Comparison of ENCODE assay signal across 22 cellular contexts in the genomic region with DNA sequence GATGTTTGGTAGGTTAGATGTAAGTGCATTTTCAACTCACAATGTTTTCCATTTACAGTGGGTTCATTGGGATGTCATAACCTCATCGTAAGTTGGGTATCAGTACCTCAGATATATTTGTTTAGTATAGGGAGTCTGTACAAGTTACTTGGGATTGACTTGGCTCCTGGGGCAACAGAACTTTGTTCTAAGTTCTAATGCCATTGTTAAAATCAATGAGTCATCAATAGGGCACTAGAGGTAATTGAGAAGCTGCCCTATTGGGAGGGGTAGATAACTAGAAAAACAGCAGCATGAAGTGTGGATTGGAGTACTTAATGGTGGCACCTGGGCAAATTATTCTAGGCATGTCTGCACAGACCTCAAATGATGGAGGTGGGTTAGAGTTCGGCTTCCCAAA. TPM values are rescaled to one million over a fixed set of nuclear protein-coding genes. Genes with fewer than 3 reads are reported as not detected.
A peak's percentile ranks its signal among the peaks of the same experiment; 100 is the strongest.
DNase-seq lines count a peak whose midpoint lies in the region; ATAC-seq, FAIRE-seq and TF ChIP-seq lines count a peak whose summit lies in the region.
"Had no signal": no experiment of that assay in that cellular context is flagged by ENCODE, and none has a peak within 500 bp of the region (broad histone marks: within the 10 kb centered on the region; RNA-seq: fewer than 3 reads in every experiment).

No MANE protein-coding gene starts in this region.

- DNase-seq in A549 (ENCODE audit: low read depth in 1 of 2, low spot score in 1 of 2) (no peak), PC-3 (no peak), DMS53 (lab: John Stamatoyannopoulos, UW) (no peak), Kasumi-1 (lab: John Stamatoyannopoulos, UW) (no peak), medulla oblongata (ENCODE audit: extremely low spot score) (no peak)
- DNase-seq: ACHN; BE2C; C1 segment of cervical spinal cord; CD4-positive, alpha-beta memory T cell; CD4-positive, CD25-positive, alpha-beta regulatory T cell; CD8-positive, alpha-beta memory T cell; COR-L47; DMS79; DND-41; EL; GDM1 had no signal

- no peaks in the 10 kb centered on the region for H3K79me2 ChIP-seq in PC-3 (ENCODE audit: low read length)

- no peak for TF ChIP-seq EP300 in A549 (IDR thresholded peaks at IDR 0.05)

- CTCF ChIA-PET in A549 (lab: Yijun Ruan, JAX) (interaction anchor here (0.9 to 1.3 kb wide), 3 partner anchors 9 to 16 kb away, joined by 3 read pairs; no protein-coding TSS in a partner anchor), PC-3 (lab: Charles Lee) (no interaction called here)

- intact Hi-C loops in PC-3 (cut with micrococcal nuclease), result loop anchor here (5.0 kb wide), 1 partner anchor 100 kb away; no protein-coding TSS in a partner anchor

- no peak for TF ChIP-seq POLR2A in A549 (IDR thresholded peaks at IDR 0.05; ENCODE audit: low read length)

- 93% methylated on average over 2 of the region's 2 CpGs for WGBS in A549 (ENCODE audit: missing lambda C conversion rate)

- H3F3A ChIP-seq in PC-3 (ENCODE audit: low read length, unreplicated experiment), result peaks cover 3% of the 10 kb centered on the region

- H3K4me2 ChIP-seq in A549 (no peak overlapping the region; the same call in 2 of the 3 replicates), PC-3 (ENCODE audit: low read length) (no peak overlapping the region)
- H3K4me2 ChIP-seq: BLaER1 had no signal

- TF ChIP-seq CTCF in A549 (IDR thresholded peaks at IDR 0.05), result no peak
- no peak for TF ChIP-seq CTCF in PC-3 (conservative IDR thresholded peaks at IDR 0.05; ENCODE audit: low read depth, low read length)

- no TSS peak for BruUV-seq in PC-3 (replicated peaks; lab: Mats Ljungman, UMichigan)

- no peaks in the 10 kb centered on the region for H3K9me3 ChIP-seq in A549
- no peaks in the 10 kb centered on the region for H3K9me3 ChIP-seq in PC-3 (ENCODE audit: low read length)
- H3K9me3 ChIP-seq: BE2C had no signal

- H3K36me3 ChIP-seq in PC-3 (ENCODE audit: low read depth, low read length), result no peaks in the 10 kb centered on the region
- H3K36me3 ChIP-seq: BE2C had no signal

- no peaks in the 10 kb centered on the region for H3K27me3 ChIP-seq in PC-3 (ENCODE audit: low read length)
- H3K27me3 ChIP-seq: BE2C, BLaER1 had no signal

- FAIRE-seq in A549 (lab: Jason Lieb, UNC), result no peak
- FAIRE-seq: GM12878, GM12892, GM18507 had no signal

- H3K27ac ChIP-seq in A549 (no peak overlapping the region; a peak in 2 of 6 replicates), PC-3 (ENCODE audit: low read length) (peak overlapping the region; percentile 98)
- H3K27ac ChIP-seq: BLaER1 had no signal

- POLR2A ChIA-PET in A549 (lab: Yijun Ruan, JAX) (no interaction called here), PC-3 (lab: Charles Lee; ENCODE audit: unreplicated experiment) (no interaction called here)

- no peaks in the 10 kb centered on the region for H4K20me1 ChIP-seq in PC-3 (ENCODE audit: low read length)
- H4K20me1 ChIP-seq: BLaER1 had no signal

- H2AFZ ChIP-seq in PC-3 (ENCODE audit: low read length), result no peak overlapping the region

- TF ChIP-seq RAD21 in A549 (conservative IDR thresholded peaks at IDR 0.05 in 1 of 2, IDR thresholded peaks at IDR 0.05 in 1 of 2), result no peak

- no peaks in the 10 kb centered on the region for H3K9me2 ChIP-seq in PC-3 (replicated peaks; ENCODE audit: low read length)

- ATAC-seq in A549, result no peak
- no peak for ATAC-seq in PC-3
- peak; percentile 69 for ATAC-seq in esophagus mucosa
- ATAC-seq: GM12878 had no signal

- H3K9ac ChIP-seq in PC-3 (ENCODE audit: low read length), result peak overlapping the region; percentile 48; the same call in 1 of the 2 replicates
- H3K9ac ChIP-seq: BLaER1 had no signal

- no peak overlapping the region for H3K4me3 ChIP-seq in A549
- H3K4me3 ChIP-seq in PC-3 (ENCODE audit: low read length), result no peak overlapping the region
- H3K4me3 ChIP-seq: BLaER1, GM12878 had no signal

- H3K4me1 ChIP-seq in A549 (peaks cover 56% of the 10 kb centered on the region), PC-3 (ENCODE audit: insufficient read depth, low read length) (peaks cover 51% of the 10 kb centered on the region)
- H3K4me1 ChIP-seq: BE2C, BLaER1 had no signal

TF ChIP-seq in A549, 52 proteins besides CTCF, POLR2A, EP300 and RAD21:
- TF ChIP-seq RCOR1 (IDR thresholded peaks at IDR 0.05; ENCODE audit: low read depth, low read length), result no peak
- no peak for TF ChIP-seq FOSL2 (IDR thresholded peaks at IDR 0.05)
- peak; percentile 67 for TF ChIP-seq FOSL2 (CRISPR knock-in tag; IDR thresholded peaks at IDR 0.05)

RNA-seq across cellular contexts. Expression of a gene that starts 17.1 kb away (rescaled TPM):
- polyA plus RNA-seq in A549 (2011; rRNA removed) (21.2 and 24.2 TPM in 2 replicates), A549 (2017; fragmentation: RNase III; extraction: RNeasy Plus Mini Kit Qiagen cat#74134 plus additional on column Dnase treatment) (12.0 to 14.9 TPM (median 14.7 TPM) in 3 replicates)
- 11.9 and 12.5 TPM in 2 replicates for polyA plus RNA-seq in A549 (2012; cell fraction: cytosol; rRNA removed)
- polyA plus RNA-seq in A549 (2012; cell fraction: nucleus; rRNA removed), result 27.3 and 29.7 TPM in 2 replicates
- 38.2 and 52.2 TPM in 2 replicates for polyA minus RNA-seq in A549 (2011; rRNA and poly(A)+ RNA removed)
- total RNA-seq in PC-3 (2014; rRNA removed) (14.0 and 18.3 TPM in 2 replicates), esophagus mucosa (45.4 TPM)
- total RNA-seq: G401 had no signal
